ENCODE assay signal across 9 cellular contexts in genomic region chr16:74608944-74609343, GRCh38. TPM values are rescaled to one million over a fixed set of nuclear protein-coding genes. Genes with fewer than 3 reads are reported as not detected.
DNase-seq lines count a peak whose midpoint lies in the region; ATAC-seq and TF ChIP-seq lines count a peak whose summit lies in the region.
"Had no signal": no experiment of that assay in that cellular context is flagged by ENCODE, and none has a peak within 500 bp of the region (broad histone marks: within the 10 kb centered on the region; RNA-seq: fewer than 3 reads in every experiment).

No MANE protein-coding gene starts in this region.

- no peak for ATAC-seq in GM18505 (IDR thresholded peaks at IDR 0.05; ENCODE audit: unreplicated experiment)

- no peak overlapping the region for H3K27ac ChIP-seq in left ventricle myocardium inferior (replicated peaks)

- peak overlapping the region; percentile 4 for H3K27ac Mint-ChIP-seq in activated T-helper 1 cell treated with anti-CD3 and anti-CD28 coated beads, Interleukin-12 subunit alpha, Interleukin-12 subunit beta, Interleukin-2, Interleukin-4 antibody, amounts not matched to agents 30 ng/mL and 10 ng/mL and 1 ng/mL, durations not matched to agents 14 hours and 24 hours and 36 hours
- no peak overlapping the region for H3K27ac Mint-ChIP-seq in nephron
- H3K27ac Mint-ChIP-seq: mesothelial cell of epicardium had no signal

- H3K4me3 ChIP-seq in left ventricle myocardium inferior, result no peak overlapping the region

- H3K9me3 Mint-ChIP-seq in activated T-helper 1 cell treated with anti-CD3 and anti-CD28 coated beads, Interleukin-12 subunit alpha, Interleukin-12 subunit beta, Interleukin-2, Interleukin-4 antibody, amounts not matched to agents 30 ng/mL and 10 ng/mL and 1 ng/mL, durations not matched to agents 14 hours and 24 hours and 36 hours, result peaks cover 3% of the 10 kb centered on the region
- no peaks in the 10 kb centered on the region for H3K9me3 Mint-ChIP-seq in nephron
- H3K9me3 Mint-ChIP-seq: mesothelial cell of epicardium had no signal

- intact Hi-C loops in activated T-helper 1 cell treated with anti-CD3 and anti-CD28 coated beads, Interleukin-12 subunit alpha, Interleukin-12 subunit beta, Interleukin-2, Interleukin-4 antibody, amounts not matched to agents 30 ng/mL and 10 ng/mL and 1 ng/mL, durations not matched to agents 14 hours and 24 hours and 36 hours (cut with micrococcal nuclease), result loop anchor here (5.0 to 10.0 kb wide), 4 partner anchors 117 to 1036 kb away; partner anchors contain the start of genes CFDP1, KARS1 and TERF2IP
- intact Hi-C loops in left ventricle myocardium inferior (cut with micrococcal nuclease), result no loop called here

- DNase-seq in GF-D8 (lab: John Stamatoyannopoulos, UW) (peak; percentile 80), T-helper 1 cell (peak; percentile 32 to 59 (median 55)), NCI-H2227 treated with DMSO at 0.1 percent for 48 hours (lab: John Stamatoyannopoulos, UW) (no peak), left ventricle myocardium inferior (no peak)
- DNase-seq in activated T-helper 1 cell treated with anti-CD3 and anti-CD28 coated beads, Interleukin-12 subunit alpha, Interleukin-12 subunit beta, Interleukin-2, Interleukin-4 antibody, amounts not matched to agents 30 ng/mL and 10 ng/mL and 1 ng/mL, durations not matched to agents 14 hours and 24 hours and 36 hours (ENCODE audit: low spot score), result peak; percentile 20
- DNase-seq: hypothalamus had no signal

- no peaks in the 10 kb centered on the region for H3K36me3 ChIP-seq in left ventricle myocardium inferior

- no peaks in the 10 kb centered on the region for H3K27me3 Mint-ChIP-seq in activated T-helper 1 cell treated with anti-CD3 and anti-CD28 coated beads, Interleukin-12 subunit alpha, Interleukin-12 subunit beta, Interleukin-2, Interleukin-4 antibody, amounts not matched to agents 30 ng/mL and 10 ng/mL and 1 ng/mL, durations not matched to agents 14 hours and 24 hours and 36 hours (ENCODE audit: insufficient read depth)
- no peaks in the 10 kb centered on the region for H3K27me3 Mint-ChIP-seq in nephron (ENCODE audit: low read depth)

- no peaks in the 10 kb centered on the region for H3K9me3 ChIP-seq in left ventricle myocardium inferior (replicated peaks)

- peak overlapping the region; percentile 51 for H3K4me3 Mint-ChIP-seq in activated T-helper 1 cell treated with anti-CD3 and anti-CD28 coated beads, Interleukin-12 subunit alpha, Interleukin-12 subunit beta, Interleukin-2, Interleukin-4 antibody, amounts not matched to agents 30 ng/mL and 10 ng/mL and 1 ng/mL, durations not matched to agents 14 hours and 24 hours and 36 hours
- peak overlapping the region; percentile 25 to 34 (median 29) for H3K4me3 Mint-ChIP-seq in nephron
- H3K4me3 Mint-ChIP-seq: mesothelial cell of epicardium had no signal

- no peaks in the 10 kb centered on the region for H3K27me3 ChIP-seq in left ventricle myocardium inferior (ENCODE audit: low read depth)

- peaks cover 10% of the 10 kb centered on the region for H3K36me3 Mint-ChIP-seq in activated T-helper 1 cell treated with anti-CD3 and anti-CD28 coated beads, Interleukin-12 subunit alpha, Interleukin-12 subunit beta, Interleukin-2, Interleukin-4 antibody, amounts not matched to agents 30 ng/mL and 10 ng/mL and 1 ng/mL, durations not matched to agents 14 hours and 24 hours and 36 hours (ENCODE audit: low read depth)
- no peaks in the 10 kb centered on the region for H3K36me3 Mint-ChIP-seq in nephron (ENCODE audit: low read depth)
- H3K36me3 Mint-ChIP-seq: mesothelial cell of epicardium had no signal

- H3K4me1 ChIP-seq in left ventricle myocardium inferior, result peaks cover 36% of the 10 kb centered on the region

- TF ChIP-seq POLR2A in GM18505 (IDR thresholded peaks at IDR 0.05; ENCODE audit: borderline replicate concordance, extremely low read depth, insufficient read depth, insufficient read length), result no peak

- TF ChIP-seq CTCF in nephron (IDR thresholded peaks at IDR 0.05; ENCODE audit: unreplicated experiment in 3 of 3), result no peak
- TF ChIP-seq CTCF in left ventricle myocardium inferior (IDR thresholded peaks at IDR 0.05; ENCODE audit: borderline replicate concordance), result no peak

- H3K4me1 Mint-ChIP-seq in activated T-helper 1 cell treated with anti-CD3 and anti-CD28 coated beads, Interleukin-12 subunit alpha, Interleukin-12 subunit beta, Interleukin-2, Interleukin-4 antibody, amounts not matched to agents 30 ng/mL and 10 ng/mL and 1 ng/mL, durations not matched to agents 14 hours and 24 hours and 36 hours (ENCODE audit: low read depth), result peaks cover 45% of the 10 kb centered on the region
- peaks cover 31% of the 10 kb centered on the region for H3K4me1 Mint-ChIP-seq in nephron

RNA-seq across cellular contexts. Expression of gene GLG1, which starts 2.0 kb away (rescaled TPM):
- 66.5 and 71.8 TPM in 2 replicates for total RNA-seq in activated T-helper 1 cell treated with anti-CD3 and anti-CD28 coated beads, Interleukin-12 subunit alpha, Interleukin-12 subunit beta, Interleukin-2, Interleukin-4 antibody, amounts not matched to agents 30 ng/mL and 10 ng/mL and 1 ng/mL, durations not matched to agents 14 hours and 24 hours and 36 hours
- total RNA-seq in left ventricle myocardium inferior, result 72.7 TPM

RNA-seq across cellular contexts. Expression of gene RFWD3, which starts 57.7 kb away (rescaled TPM):
- total RNA-seq in activated T-helper 1 cell treated with anti-CD3 and anti-CD28 coated beads, Interleukin-12 subunit alpha, Interleukin-12 subunit beta, Interleukin-2, Interleukin-4 antibody, amounts not matched to agents 30 ng/mL and 10 ng/mL and 1 ng/mL, durations not matched to agents 14 hours and 24 hours and 36 hours, result 112 and 116 TPM in 2 replicates
- total RNA-seq in left ventricle myocardium inferior, result 5.9 TPM

Comparison
In these comparisons a context has a peak if more than half of its experiments do, and no peak if none do; other contexts are left out.
1. DNase-seq: peak in GF-D8 (single experiment), T-helper 1 cell (5 of 5) and activated T-helper 1 cell treated with anti-CD3 and anti-CD28 coated beads, Interleukin-12 subunit alpha, Interleukin-12 subunit beta, Interleukin-2, Interleukin-4 antibody, amounts not matched to agents 30 ng/mL and 10 ng/mL and 1 ng/mL, durations not matched to agents 14 hours and 24 hours and 36 hours (single experiment); none in NCI-H2227 treated with DMSO at 0.1 percent for 48 hours (single experiment) and left ventricle myocardium inferior (single experiment).
2. RNA of gene RFWD3, which starts 57.7 kb away (total RNA-seq): 112 to 116 TPM in activated T-helper 1 cell treated with anti-CD3 and anti-CD28 coated beads, Interleukin-12 subunit alpha, Interleukin-12 subunit beta, Interleukin-2, Interleukin-4 antibody, amounts not matched to agents 30 ng/mL and 10 ng/mL and 1 ng/mL, durations not matched to agents 14 hours and 24 hours and 36 hours; 5.9 TPM in left ventricle myocardium inferior (single experiment); every median in the first group is over 10 times any median in the second.